ENCODE assay signal across 16 cellular contexts in genomic region chr1:2861988-2862430, GRCh38.
A peak's percentile ranks its signal among the peaks of the same experiment; 100 is the strongest.
DNase-seq lines count a peak whose midpoint lies in the region; ATAC-seq and TF ChIP-seq lines count a peak whose summit lies in the region.
"Had no signal": no experiment of that assay in that cellular context is flagged by ENCODE, and none has a peak within 500 bp of the region (broad histone marks: within the 10 kb centered on the region; RNA-seq: fewer than 3 reads in every experiment).

No MANE protein-coding gene starts in this region.

- H3K36me3 Mint-ChIP-seq in chondrocyte (ENCODE audit: low read depth) = no peaks in the 10 kb centered on the region
- H3K36me3 Mint-ChIP-seq: CD8-positive, alpha-beta T cell had no signal

- ATAC-seq in heart left ventricle = no peak
- no peak for ATAC-seq in heart right ventricle
- ATAC-seq: CD8-positive, alpha-beta T cell; GM23338 had no signal

- peak overlapping the region; percentile 43 for H3K4me2 ChIP-seq in BLaER1
- H3K4me2 ChIP-seq: GM23338 had no signal

- no peak overlapping the region for H3K27ac Mint-ChIP-seq in chondrocyte (ENCODE audit: unreplicated experiment)
- H3K27ac Mint-ChIP-seq: B cell; CD8-positive, alpha-beta T cell; GM23338 had no signal

- H3K4me1 ChIP-seq in heart left ventricle (no peaks in the 10 kb centered on the region), heart right ventricle (no peaks in the 10 kb centered on the region), BLaER1 (peaks cover 47% of the 10 kb centered on the region), spleen (peaks cover 0 to 10% (median 0%) of the 10 kb centered on the region in 6 donors)

- H3K4me1 Mint-ChIP-seq in chondrocyte (ENCODE audit: low read depth) = no peaks in the 10 kb centered on the region
- H3K4me1 Mint-ChIP-seq: B cell, CD14-positive monocyte, GM23338 had no signal

- TF ChIP-seq POLR2A in heart left ventricle (IDR thresholded peaks at IDR 0.05) (no peak), spleen (IDR thresholded peaks at IDR 0.05) (no peak)

- peaks cover 8% of the 10 kb centered on the region for H3K9me3 Mint-ChIP-seq in chondrocyte (ENCODE audit: low read depth)
- H3K9me3 Mint-ChIP-seq: CD8-positive, alpha-beta T cell had no signal

- H4K20me1 ChIP-seq in BLaER1 = no peaks in the 10 kb centered on the region; the same call in 1 of the 2 replicates

- 74 to 90% (median 78%) methylated on average over 8 to 16 of the region's 16 CpGs for WGBS in heart left ventricle, 4 donors
- whole genome bisulfite sequencing in heart right ventricle, 2 donors = 70 to 75% methylated on average over 16 of the region's 16 CpGs
- WGBS in spleen, 5 donors = 59 to 76% (median 73%) methylated on average over 15 to 16 of the region's 16 CpGs

- H3K4me3 ChIP-seq in heart left ventricle (no peak overlapping the region), heart right ventricle (no peak overlapping the region), BLaER1 (no peak overlapping the region), spleen (no peak overlapping the region)
- H3K4me3 ChIP-seq: GM23338 had no signal

- no peak overlapping the region for H3K9ac ChIP-seq in BLaER1

- H3K36me3 ChIP-seq in heart left ventricle (no peaks in the 10 kb centered on the region), heart right ventricle (no peaks in the 10 kb centered on the region), BLaER1 (no peaks in the 10 kb centered on the region), spleen (no peaks in the 10 kb centered on the region)

- DNase-seq in heart left ventricle = peak in 3 of 5 donors; percentile 5 to 47 (median 9)
- DNase-seq in heart right ventricle = no peak
- peak; percentile 72 for DNase-seq in chondrocyte (ENCODE audit: low spot score)
- DNase-seq in spleen = peak; percentile 58
- DNase-seq in activated CD4-positive, CD25-positive, alpha-beta regulatory T cell (lab: John Stamatoyannopoulos, UW) = no peak
- DNase-seq in NCI-H510A (lab: John Stamatoyannopoulos, UW) = no peak
- DNase-seq: CD8-positive, alpha-beta T cell; COR-L47; DMS153; DMS79 treated with DMSO at 0.1 percent for 48 hours; EL; H7 had no signal

- intact Hi-C loops in heart left ventricle (cut with DNase I) = no loop called here
- intact Hi-C loops in heart right ventricle (cut with DNase I) = no loop called here
- intact Hi-C loops in spleen (cut with DNase I; ENCODE audit: low total_unique reads) = no loop called here

- no peak for TF ChIP-seq CTCF in heart left ventricle (IDR thresholded peaks at IDR 0.05)
- TF ChIP-seq CTCF in heart right ventricle (IDR thresholded peaks at IDR 0.05) = no peak
- TF ChIP-seq CTCF in chondrocyte (IDR thresholded peaks at IDR 0.05) = no peak
- no peak for TF ChIP-seq CTCF in spleen (IDR thresholded peaks at IDR 0.05 in 8 of 11, conservative IDR thresholded peaks at IDR 0.05 in 3 of 11)

- H3K4me3 Mint-ChIP-seq in chondrocyte (ENCODE audit: unreplicated experiment) = no peak overlapping the region
- H3K4me3 Mint-ChIP-seq: B cell; CD14-positive monocyte; CD8-positive, alpha-beta T cell; GM23338 had no signal

- no peaks in the 10 kb centered on the region for H3K27me3 Mint-ChIP-seq in chondrocyte (ENCODE audit: low read depth)
- H3K27me3 Mint-ChIP-seq: B cell had no signal

- no peaks in the 10 kb centered on the region for H3K9me3 ChIP-seq in heart left ventricle
- H3K9me3 ChIP-seq in heart right ventricle = no peaks in the 10 kb centered on the region
- peaks cover 5% of the 10 kb centered on the region; the same call in 1 of the 2 replicates for H3K9me3 ChIP-seq in BLaER1
- H3K9me3 ChIP-seq in spleen = no peaks in the 10 kb centered on the region

- H3K27me3 ChIP-seq in heart left ventricle (peaks cover 0 to 53% (median 7%) of the 10 kb centered on the region in 9 donors), heart right ventricle (peaks cover 0 to 66% (median 48%) of the 10 kb centered on the region in 7 donors), BLaER1 (peaks cover 52% of the 10 kb centered on the region), spleen (replicated peaks in 1 of 7) (peaks cover 0 to 60% (median 16%) of the 10 kb centered on the region in 7 donors)

- H3K27ac ChIP-seq in heart left ventricle (no peak overlapping the region), heart right ventricle (no peak overlapping the region), BLaER1 (no peak overlapping the region), spleen (no peak overlapping the region)

Comparison
In these comparisons a context has a peak if more than half of its experiments do, and no peak if none do; other contexts are left out.
1. DNase-seq: peak in heart left ventricle (3 of 5), chondrocyte (single experiment) and spleen (single experiment); none in heart right ventricle (0 of 2), activated CD4-positive, CD25-positive, alpha-beta regulatory T cell (0 of 4) and NCI-H510A (single experiment).